Comparison of ENCODE assay signal across 1 cellular context in the genomic region with DNA sequence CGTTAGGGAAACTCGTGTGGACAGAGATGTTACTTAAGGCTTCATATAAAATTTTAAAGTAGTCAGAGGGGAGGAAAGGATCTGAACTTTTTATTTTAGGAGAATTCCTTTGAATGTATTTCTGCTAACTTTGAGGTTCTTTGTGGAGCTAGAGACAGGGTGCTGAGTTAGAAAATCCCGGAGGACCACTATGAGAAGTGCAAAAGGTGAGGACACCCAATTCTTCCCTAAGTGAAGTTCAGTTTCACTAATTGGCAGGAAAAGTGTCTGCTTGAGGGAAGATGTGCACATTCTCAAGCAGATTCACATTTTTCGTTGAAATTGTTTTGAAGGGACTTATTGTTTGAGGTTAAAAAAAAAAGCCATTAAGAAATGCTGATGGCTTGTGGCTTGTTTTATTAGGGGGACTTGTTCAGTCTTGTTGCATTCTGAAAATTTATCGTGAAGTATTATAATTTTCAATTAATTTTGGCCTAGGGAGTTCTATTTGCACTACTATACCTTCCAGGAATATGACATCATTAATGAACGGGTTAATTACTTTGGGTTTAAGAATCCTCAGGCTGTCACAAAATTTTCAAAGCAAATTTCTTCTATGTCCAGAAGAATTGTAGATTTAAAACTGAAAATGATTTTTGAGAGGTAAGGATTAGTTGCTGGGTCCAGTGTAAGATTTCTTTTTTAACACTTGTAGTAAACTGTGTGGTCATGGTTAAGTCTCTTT.
TF ChIP-seq lines count a peak whose summit lies in the region.

No MANE protein-coding gene starts in this region.

TF ChIP-seq in H1, 55 proteins besides CTCF, POLR2A, EP300 and RAD21 (continued from another document):
- TF ChIP-seq ZNF274 (IDR thresholded peaks at IDR 0.05; ENCODE audit: borderline replicate concordance, extremely low read depth, low read length) = no peak
TF ChIP-seq in H1: peak in this region for 1.
